In genomic region chr12:12786371-12786715, GRCh38 we compare ENCODE assay signal across 8 cellular contexts. TPM values are rescaled to one million over a fixed set of nuclear protein-coding genes. Genes with fewer than 3 reads are reported as not detected.
DNase-seq lines count a peak whose midpoint lies in the region; ATAC-seq and TF ChIP-seq lines count a peak whose summit lies in the region.

No MANE protein-coding gene starts in this region.

- H2BK5ac ChIP-seq in trophoblast cell (ENCODE audit: low read depth, low read length, poor library complexity) = no peak overlapping the region

- TF ChIP-seq CTCF in AG04450 (IDR thresholded peaks at IDR 0.05; ENCODE audit: low read depth, low read length) (no peak), GM23338 (conservative IDR thresholded peaks at IDR 0.05; ENCODE audit: low read depth in 2 of 2) (no peak), SU-DHL-6 (IDR thresholded peaks at IDR 0.05; ENCODE audit: insufficient read depth, low read length, poor library complexity, severe bottlenecking) (no peak)

- peaks cover 38% of the 10 kb centered on the region for H3K27me3 Mint-ChIP-seq in GM23338 (ENCODE audit: insufficient read depth, low read depth, poor library complexity)

- H3K9me3 Mint-ChIP-seq in GM23338 = peaks cover 9% of the 10 kb centered on the region; the same call in 1 of the 3 replicates

- H3F3A ChIP-seq in GM23338 (replicated peaks; ENCODE audit: low read depth) (peaks cover 6% of the 10 kb centered on the region; the same call in 1 of the 2 replicates), SU-DHL-6 (ENCODE audit: insufficient read depth) (peaks cover 7% of the 10 kb centered on the region; the same call in 1 of the 2 replicates)

- peaks cover 6% of the 10 kb centered on the region; the same call in 1 of the 2 replicates for H3K9me3 ChIP-seq in AG04450 (ENCODE audit: control insufficient read depth, insufficient read depth, low read length)
- H3K9me3 ChIP-seq in SU-DHL-6 (ENCODE audit: insufficient read depth, low read length) = no peaks in the 10 kb centered on the region
- H3K9me3 ChIP-seq in trophoblast cell (ENCODE audit: insufficient read depth, low read depth, low read length) = no peaks in the 10 kb centered on the region

- H3K27ac ChIP-seq in AG04450 (ENCODE audit: low read depth, low read length) (peak overlapping the region; percentile 42), GM23338 (ENCODE audit: low read depth) (no peak overlapping the region), SU-DHL-6 (ENCODE audit: low read depth, low read length) (no peak overlapping the region), trophoblast cell (ENCODE audit: low read depth, low read length) (no peak overlapping the region)

- peak overlapping the region; percentile 69 for H4K91ac ChIP-seq in trophoblast cell (ENCODE audit: low read depth, low read length)

- H4K12ac ChIP-seq in trophoblast cell (ENCODE audit: low read depth, low read length) = no peak overlapping the region

- peak overlapping the region; percentile 63 for H3K4me3 ChIP-seq in AG04450 (ENCODE audit: low read depth, low read length)
- H3K4me3 ChIP-seq in GM23338 = peak overlapping the region; percentile 63
- H3K4me3 ChIP-seq in SU-DHL-6 (ENCODE audit: insufficient read depth, low read length, poor library complexity, severe bottlenecking) = peak overlapping the region; percentile 54
- no peak overlapping the region for H3K4me3 ChIP-seq in trophoblast cell (ENCODE audit: low read depth, low read length)

- H3K27me3 ChIP-seq in AG04450 (ENCODE audit: control insufficient read depth, insufficient read depth, low read length) (no peaks in the 10 kb centered on the region), GM23338 (ENCODE audit: insufficient read depth) (peaks cover 31% of the 10 kb centered on the region), SU-DHL-6 (ENCODE audit: low read length) (no peaks in the 10 kb centered on the region), trophoblast cell (ENCODE audit: insufficient read depth, low read length) (peaks cover 2% of the 10 kb centered on the region)

- peak overlapping the region; percentile 84 for H4K8ac ChIP-seq in trophoblast cell (ENCODE audit: low read depth, low read length)

- H3K79me1 ChIP-seq in trophoblast cell (ENCODE audit: low read length) = peaks cover 5% of the 10 kb centered on the region

- H2BK120ac ChIP-seq in trophoblast cell (ENCODE audit: insufficient read depth, low read length, poor library complexity) = no peak overlapping the region

- no peak overlapping the region for H2BK12ac ChIP-seq in trophoblast cell (ENCODE audit: low read length)

- H3K4me3 Mint-ChIP-seq in GM23338 = peak overlapping the region; percentile 63; the same call in 2 of the 3 replicates

- H3K36me3 Mint-ChIP-seq in GM23338 (ENCODE audit: low read depth) = peaks cover 4% of the 10 kb centered on the region; the same call in 2 of the 3 replicates

- no peak overlapping the region for H2AK5ac ChIP-seq in trophoblast cell (ENCODE audit: low read length)

- H2AFZ ChIP-seq in GM23338 (peak overlapping the region; percentile 98), SU-DHL-6 (ENCODE audit: low read depth, low read length, severe bottlenecking) (peak overlapping the region; percentile 91), trophoblast cell (ENCODE audit: insufficient read depth, low read length, poor library complexity) (peak overlapping the region; percentile 82)

- H3K4me1 ChIP-seq in GM23338 (ENCODE audit: insufficient read depth) = peaks cover 15% of the 10 kb centered on the region
- peaks cover 7 to 9% of the 10 kb centered on the region in 2 experiments for H3K4me1 ChIP-seq in trophoblast cell (ENCODE audit: control insufficient read depth in 1 of 2, insufficient read depth in 2 of 2, low read length in 2 of 2)

- POLR2A ChIA-PET in AG04450 (lab: Yijun Ruan, JAX) = interaction anchor here (0.6 to 1.2 kb wide), 6 partner anchors 17 to 388 kb away, joined by 3 to 13 read pairs (median 3); no protein-coding TSS in a partner anchor

- no peak for DNase-seq in AG04450 (ENCODE audit: low read depth, low spot score)
- DNase-seq in GM23338 (ENCODE audit: low spot score) = no peak
- DNase-seq in fibroblast of peridontal ligament (ENCODE audit: extremely low read depth) = peak; percentile 67
- DNase-seq in trophoblast cell = no peak
- DNase-seq in NOMO-1 treated with dmso at 0.1 percent for 144 hours (lab: John Stamatoyannopoulos, UW; ENCODE audit: unreplicated experiment) = no peak
- no peak for DNase-seq in stimulated activated CD4-positive, alpha-beta T cell treated with anti-CD3 and anti-CD28 coated beads, Interleukin-4, amount 100 ng/mL, for 1 hour
- no peak for DNase-seq in activated CD8-positive, alpha-beta memory T cell treated with anti-CD3 and anti-CD28 coated beads for 24 hours

- H3K18ac ChIP-seq in trophoblast cell (ENCODE audit: low read length) = no peak overlapping the region

- no CpG with 5 or more reads among the region's 4 CpGs for WGBS in trophoblast cell (ENCODE audit: extremely low coverage, insufficient coverage, insufficient read length)

- no peak overlapping the region for H3K27ac Mint-ChIP-seq in GM23338

- H3K4me2 ChIP-seq in GM23338 (peak overlapping the region; percentile 85; the same call in 1 of the 2 replicates), SU-DHL-6 (ENCODE audit: low read depth, low read length, poor library complexity, severe bottlenecking) (peak overlapping the region; percentile 71), trophoblast cell (ENCODE audit: low read length) (peak overlapping the region; percentile 76)

- H3K4me1 Mint-ChIP-seq in GM23338 = peaks cover 32% of the 10 kb centered on the region

- no peak for ATAC-seq in GM23338

- H3K14ac ChIP-seq in trophoblast cell (ENCODE audit: low read length) = no peak overlapping the region

- no peak overlapping the region for H3K23ac ChIP-seq in trophoblast cell (ENCODE audit: low read length)

- H3K79me2 ChIP-seq in GM23338 (replicated peaks; ENCODE audit: insufficient read depth) = no peaks in the 10 kb centered on the region
- H3K79me2 ChIP-seq in SU-DHL-6 (ENCODE audit: insufficient read depth, low read length) = no peaks in the 10 kb centered on the region
- H3K79me2 ChIP-seq in trophoblast cell (ENCODE audit: control insufficient read depth, insufficient read depth, low read length, poor library complexity) = peaks cover 6% of the 10 kb centered on the region

- peak overlapping the region; percentile 68 for H3K9ac ChIP-seq in SU-DHL-6 (ENCODE audit: low read length)
- no peak overlapping the region for H3K9ac ChIP-seq in trophoblast cell (ENCODE audit: low read length)

- H3K9me2 ChIP-seq in GM23338 (ENCODE audit: insufficient read depth) = peaks cover 9% of the 10 kb centered on the region; the same call in 1 of the 2 replicates
- no peaks in the 10 kb centered on the region for H3K9me2 ChIP-seq in SU-DHL-6 (replicated peaks; ENCODE audit: insufficient read depth, low read length)

- H4K20me1 ChIP-seq in GM23338 (replicated peaks; ENCODE audit: insufficient read depth) (no peaks in the 10 kb centered on the region), SU-DHL-6 (ENCODE audit: low read depth, low read length) (no peaks in the 10 kb centered on the region)

- CTCF ChIA-PET in AG04450 (lab: Charles Lee) = interaction anchor here (1.0 to 4.7 kb wide), 6 partner anchors 18 to 425 kb away, joined by 4 to 33 read pairs (median 24); partner anchors contain the start of gene DDX47

- H3K36me3 ChIP-seq in GM23338 (ENCODE audit: insufficient read depth) = no peaks in the 10 kb centered on the region
- no peaks in the 10 kb centered on the region for H3K36me3 ChIP-seq in SU-DHL-6 (ENCODE audit: low read length)
- H3K36me3 ChIP-seq in trophoblast cell (ENCODE audit: control insufficient read depth in 1 of 2, insufficient read depth in 2 of 2, low read length in 2 of 2) = no peaks in the 10 kb centered on the region

- H3K4ac ChIP-seq in trophoblast cell (ENCODE audit: low read depth, low read length) = no peak overlapping the region

TF ChIP-seq in GM23338, 12 proteins besides CTCF, POLR2A, EP300 and RAD21 (continues in another document):
- no peak for TF ChIP-seq EZH2phosphoT487 (IDR thresholded peaks at IDR 0.05; ENCODE audit: unreplicated experiment)
- TF ChIP-seq REST (IDR thresholded peaks at IDR 0.05; ENCODE audit: unreplicated experiment) = no peak

RNA-seq across cellular contexts. Expression of gene APOLD1, which starts 0.9 kb away (rescaled TPM):
- 2.2 and 2.6 TPM in 2 replicates for polyA plus RNA-seq in AG04450 (2011; rRNA removed)
- polyA minus RNA-seq in AG04450 (2011; rRNA and poly(A)+ RNA removed) = 1.7 and 2.4 TPM in 2 replicates
- total RNA-seq in GM23338 (2014; rRNA removed; shearing (Covaris generic)) = 0.43 and 0.94 TPM in 2 replicates
- polyA plus RNA-seq in GM23338 (2016; fragmentation: Nextera tagmentation; extraction: Ambion mirVana) = 1.8 TPM in 2 replicates
- 0.39 and 0.44 TPM in 2 replicates for polyA plus RNA-seq in trophoblast cell (2013)

RNA-seq across cellular contexts. Expression of gene DDX47, which starts 26.8 kb away (rescaled TPM):
- polyA plus RNA-seq in AG04450 (2011; rRNA removed) (91.3 and 113 TPM in 2 replicates), GM23338 (2016; fragmentation: Nextera tagmentation; extraction: Ambion mirVana) (41.6 and 54.0 TPM in 2 replicates)
- polyA minus RNA-seq in AG04450 (2011; rRNA and poly(A)+ RNA removed) = 58.5 and 70.0 TPM in 2 replicates
- total RNA-seq in GM23338 (2014; rRNA removed; shearing (Covaris generic)) = 90.8 and 98.0 TPM in 2 replicates
- polyA plus RNA-seq in trophoblast cell (2013) = 40.9 and 41.6 TPM in 2 replicates
